Comparison of ENCODE assay signal across 12 cellular contexts in the genomic region with DNA sequence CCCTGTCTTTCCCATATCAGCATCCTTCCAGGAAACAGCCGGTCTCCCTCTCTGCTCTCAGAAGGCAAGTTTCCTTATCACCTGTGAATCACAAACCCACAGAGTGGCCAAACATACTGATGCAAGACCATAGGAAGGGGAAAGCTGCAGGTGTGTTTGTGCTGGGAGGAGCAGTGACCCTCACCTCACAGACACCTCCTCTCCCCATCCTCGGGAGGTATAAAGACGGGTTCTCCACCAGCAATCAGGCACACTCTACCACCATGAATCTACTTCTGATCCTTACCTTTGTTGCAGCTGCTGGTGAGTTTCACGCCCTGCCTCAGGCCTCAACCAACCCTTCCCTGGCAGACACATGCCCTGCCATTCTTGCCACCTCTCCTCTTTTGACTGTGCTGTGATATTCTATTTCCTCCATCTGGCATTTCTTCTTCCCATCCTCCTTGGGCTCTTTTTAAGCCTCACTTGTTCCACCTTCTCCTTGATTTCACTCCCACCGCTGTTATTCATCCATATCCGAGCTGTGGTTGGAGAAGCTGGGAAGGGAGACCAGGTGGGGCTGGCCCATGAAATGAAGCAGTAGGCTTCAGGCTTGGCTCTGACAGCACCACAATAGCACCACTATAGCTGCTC. TPM values are rescaled to one million over a fixed set of nuclear protein-coding genes. Genes with fewer than 3 reads are reported as not detected.
DNase-seq lines count a peak whose midpoint lies in the region; ATAC-seq, FAIRE-seq and TF ChIP-seq lines count a peak whose summit lies in the region.
"Had no signal": no experiment of that assay in that cellular context is flagged by ENCODE, and none has a peak within 500 bp of the region (broad histone marks: within the 10 kb centered on the region; RNA-seq: fewer than 3 reads in every experiment).

A gene (plus strand): TSS at position 251 of the 633 bp plus-strand sequence. CDS start 13 bp downstream, at position 264.

- no peak within 1 kb of the TSS for H3K4me3 ChIP-seq in foreskin fibroblast (ENCODE audit: low read depth in 1 of 2, low read length in 2 of 2)

- TF ChIP-seq CTCF in foreskin fibroblast (IDR thresholded peaks at IDR 0.05; ENCODE audit: low read depth, low read length), result no peak

- 35 to 81% (median 65%) methylated on average over 6 of the region's 6 CpGs for WGBS in adipose tissue, 3 donors

- FAIRE-seq in H54 (lab: Jason Lieb, UNC), result no peak
- FAIRE-seq: GM12892 had no signal

- DNase-seq in COLO668 (lab: John Stamatoyannopoulos, UW; ENCODE audit: unreplicated experiment), result peak; percentile 29
- no peak for DNase-seq in AML-193 (lab: John Stamatoyannopoulos, UW)
- no peak for DNase-seq in SKM-1 (lab: John Stamatoyannopoulos, UW; ENCODE audit: unreplicated experiment)
- DNase-seq in foreskin fibroblast, result no peak
- no peak for DNase-seq in H54 (ENCODE audit: insufficient read length, low spot score)
- DNase-seq: activated naive CD4-positive, alpha-beta T cell had no signal

- no peak for TF ChIP-seq POLR2A in H54 (IDR thresholded peaks at IDR 0.05; ENCODE audit: low read depth, low read length)

- H3K27ac ChIP-seq in adipose tissue (ENCODE audit: low read depth, low read length), result no peak within 1 kb of the TSS
- H3K27ac ChIP-seq: VCaP had no signal

- peak; percentile 23 for ATAC-seq in GM19043 (IDR thresholded peaks at IDR 0.05; ENCODE audit: low read depth, unreplicated experiment)
- ATAC-seq in HG02981 (IDR thresholded peaks at IDR 0.05; ENCODE audit: unreplicated experiment), result peak; percentile 13

RNA-seq across cellular contexts. Expression of the gene that starts here (rescaled TPM):
- over 10,000 TPM in 1 of 3 donors, 10 to 100 TPM in 1, 1 to 10 TPM in 1; 6.5 to 49,551 (median 29.2) TPM for polyA plus RNA-seq in adipose tissue
- polyA plus RNA-seq: neural cell had no signal
